ENCODE assay signal across 9 cellular contexts in genomic region chr5:112004867-112005532, GRCh38.
DNase-seq lines count a peak whose midpoint lies in the region; ATAC-seq and TF ChIP-seq lines count a peak whose summit lies in the region.
"Had no signal": no experiment of that assay in that cellular context is flagged by ENCODE, and none has a peak within 500 bp of the region (broad histone marks: within the 10 kb centered on the region; RNA-seq: fewer than 3 reads in every experiment).

No MANE protein-coding gene starts in this region.

- no TSS peak for BruUV-seq in A673 (replicated peaks; lab: Mats Ljungman, UMichigan)

- H3K27ac ChIP-seq in A673 (ENCODE audit: low read depth, low read length, poor library complexity, severe bottlenecking) (no peak overlapping the region), WERI-Rb-1 (no peak overlapping the region)

- TF ChIP-seq CTCF in GM20000 (IDR thresholded peaks at IDR 0.05; ENCODE audit: extremely low read depth, missing control alignments) (no peak), choroid plexus epithelial cell (conservative IDR thresholded peaks at IDR 0.05; ENCODE audit: low read depth, low read length) (no peak), A673 (conservative IDR thresholded peaks at IDR 0.05; ENCODE audit: low read depth, low read length) (no peak), WERI-Rb-1 (IDR thresholded peaks at IDR 0.05; ENCODE audit: low read depth, low read length) (no peak)

- H3K27me3 ChIP-seq in A673 (replicated peaks; ENCODE audit: insufficient read depth, low read depth, low read length, poor library complexity) (no peaks in the 10 kb centered on the region), WERI-Rb-1 (ENCODE audit: insufficient read depth, low read depth, severe bottlenecking) (no peaks in the 10 kb centered on the region)

- H3K4me3 ChIP-seq in choroid plexus epithelial cell (ENCODE audit: low read depth, low read length) (no peak overlapping the region), A673 (ENCODE audit: low read depth, low read length, poor library complexity, severe bottlenecking) (no peak overlapping the region), WERI-Rb-1 (ENCODE audit: low read depth, low read length) (no peak overlapping the region)

- H3K9me3 ChIP-seq in A673 (ENCODE audit: low read depth, low read length, poor library complexity, severe bottlenecking) (no peaks in the 10 kb centered on the region), WERI-Rb-1 (ENCODE audit: severe bottlenecking) (no peaks in the 10 kb centered on the region)

- DNase-seq in EL (peak; percentile 88), GM20000 (ENCODE audit: low spot score) (peak; percentile 34), choroid plexus epithelial cell (ENCODE audit: low read depth) (peak; percentile 62), NCI-H1417 (lab: John Stamatoyannopoulos, UW) (no peak), NOMO-1 treated with dmso at 0.1 percent for 144 hours (lab: John Stamatoyannopoulos, UW; ENCODE audit: unreplicated experiment) (no peak), A673 (ENCODE audit: low spot score) (no peak), WERI-Rb-1 (no peak)
- DNase-seq: central memory CD4-positive, alpha-beta T cell had no signal

- no peaks in the 10 kb centered on the region for H3K4me1 ChIP-seq in A673 (ENCODE audit: insufficient read depth, low read length, poor library complexity, severe bottlenecking)

- ATAC-seq in HG03135 (IDR thresholded peaks at IDR 0.05; ENCODE audit: unreplicated experiment) = peak; percentile 75

- intact Hi-C loops in A673 (cut with micrococcal nuclease; ENCODE audit: unreplicated experiment) = no loop called here

- H3K36me3 ChIP-seq in A673 (ENCODE audit: insufficient read depth, low read length, poor library complexity, severe bottlenecking) (no peaks in the 10 kb centered on the region), WERI-Rb-1 (no peaks in the 10 kb centered on the region)

- POLR2A ChIA-PET in A673 (lab: Charles Lee; ENCODE audit: low non-redundant PET) = no interaction called here

- CTCF ChIA-PET in A673 (lab: Charles Lee) = no interaction called here

Comparison
In these comparisons a context has a peak if more than half of its experiments do, and no peak if none do; other contexts are left out.
1. DNase-seq: peak in EL (single experiment), GM20000 (single experiment) and choroid plexus epithelial cell (single experiment); none in NCI-H1417 (0 of 3), NOMO-1 treated with dmso at 0.1 percent for 144 hours (single experiment), A673 (single experiment) and WERI-Rb-1 (single experiment).